In the genomic region with DNA sequence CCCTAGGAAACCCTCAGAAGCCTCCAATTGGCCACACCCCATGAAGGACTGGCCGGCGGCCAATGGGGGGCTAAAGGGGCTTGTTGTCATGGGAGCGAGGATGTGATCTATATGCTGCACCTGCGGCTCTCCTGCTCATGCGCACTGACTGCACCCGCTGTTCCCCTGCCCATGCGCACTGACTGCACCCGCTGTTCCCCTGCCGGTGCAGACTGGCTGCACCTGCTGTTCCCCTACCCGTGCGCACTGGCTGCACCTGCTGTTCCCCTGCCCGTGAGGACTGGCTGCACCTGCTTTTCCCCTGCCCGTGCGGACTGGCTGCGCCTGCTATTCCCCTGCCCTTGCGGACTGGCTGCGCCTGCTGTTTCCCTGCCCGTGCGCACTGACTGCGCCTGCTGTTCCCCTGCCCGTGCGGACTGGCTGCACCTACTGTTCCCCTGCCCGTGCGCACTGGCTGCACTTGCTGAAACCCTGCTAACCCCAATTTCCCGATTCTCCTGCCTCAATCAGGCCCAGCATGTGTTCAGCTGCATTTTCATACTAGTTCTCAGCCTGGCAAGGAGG, we compare ENCODE assay signal across 9 cellular contexts. TPM values are rescaled to one million over a fixed set of nuclear protein-coding genes. Genes with fewer than 3 reads are reported as not detected.
A peak's percentile ranks its signal among the peaks of the same experiment; 100 is the strongest.
DNase-seq lines count a peak whose midpoint lies in the region; TF ChIP-seq lines count a peak whose summit lies in the region.
"Had no signal": no experiment of that assay in that cellular context is flagged by ENCODE, and none has a peak within 500 bp of the region (broad histone marks: within the 10 kb centered on the region; RNA-seq: fewer than 3 reads in every experiment).

No MANE protein-coding gene starts in this region.

- H3K27me3 Mint-ChIP-seq in HFFc6 (ENCODE audit: insufficient read depth) (peaks cover 42% of the 10 kb centered on the region), brain (peaks cover 9% of the 10 kb centered on the region)

- H2BK15ac ChIP-seq in mesendoderm (replicated peaks; ENCODE audit: low read depth): no peak overlapping the region

- H4K5ac ChIP-seq in mesendoderm (ENCODE audit: low read length): no peak overlapping the region

- H4K8ac ChIP-seq in mesendoderm (ENCODE audit: low read depth, low read length): no peak overlapping the region

- H3K4me1 ChIP-seq in mesendoderm (ENCODE audit: control insufficient read depth, low read depth, low read length): peaks cover 1% of the 10 kb centered on the region
- H3K4me1 ChIP-seq: SJSA1 had no signal

- H2AK5ac ChIP-seq in mesendoderm (ENCODE audit: low read length): no peak overlapping the region

- no peak overlapping the region for H3K4ac ChIP-seq in mesendoderm (ENCODE audit: low read depth, low read length)

- no CpG with 5 or more reads among the region's 25 CpGs for WGBS in mesendoderm (ENCODE audit: extremely low coverage, insufficient coverage, low lambda C conversion rate)

- H3K27ac Mint-ChIP-seq in HFFc6 (no peak overlapping the region), brain (peak overlapping the region in 4 of 5 experiments; percentile 58 to 91 (median 89))

- no peak overlapping the region for H3K27ac ChIP-seq in mesendoderm (ENCODE audit: low read depth, low read length)
- H3K27ac ChIP-seq: SJSA1 had no signal

- no peaks in the 10 kb centered on the region for H3K36me3 ChIP-seq in mesendoderm (ENCODE audit: control insufficient read depth, insufficient read depth, low read length)
- H3K36me3 ChIP-seq: SJSA1 had no signal

- H3K56ac ChIP-seq in mesendoderm (ENCODE audit: low read length): no peak overlapping the region

- peak overlapping the region; percentile 3 for H3K4me2 ChIP-seq in mesendoderm (ENCODE audit: low read length)

- H3K18ac ChIP-seq in mesendoderm (ENCODE audit: low read length): no peak overlapping the region

- no peak for DNase-seq in HFFc6
- peak; percentile 100 for DNase-seq in NCI-H1105 (lab: John Stamatoyannopoulos, UW)
- DNase-seq in T-helper 2 cell: peak in 4 of 5 experiments; percentile 13 to 82 (median 33)
- peak; percentile 92 for DNase-seq in mesendoderm
- peak; percentile 38 for DNase-seq in stimulated activated CD8-positive, alpha-beta memory T cell treated with anti-CD3 and anti-CD28 coated beads, Interleukin-7, amount 100 ng/mL, for 24 hours (ENCODE audit: low read depth)
- DNase-seq in amniotic stem cell (lab: John Stamatoyannopoulos, UW): no peak

- H3K9me3 Mint-ChIP-seq in HFFc6 (no peaks in the 10 kb centered on the region), brain (peaks cover 4 to 12% (median 6%) of the 10 kb centered on the region in 5 experiments)

- H2BK120ac ChIP-seq in mesendoderm (ENCODE audit: low read depth, low read length): no peak overlapping the region

- H3K79me1 ChIP-seq in mesendoderm (ENCODE audit: low read length): no peaks in the 10 kb centered on the region

- H3K36me3 Mint-ChIP-seq in HFFc6 (ENCODE audit: low read depth) (no peaks in the 10 kb centered on the region), brain (peaks cover 3% of the 10 kb centered on the region)

- H3K4me3 Mint-ChIP-seq in HFFc6: peak overlapping the region; percentile 13; the same call in 1 of the 2 replicates
- peak overlapping the region; percentile 84 to 90 (median 85) for H3K4me3 Mint-ChIP-seq in brain

- H3K4me3 ChIP-seq in GM08714 (ENCODE audit: low read length) (peak overlapping the region; percentile 44; the same call in 1 of the 2 replicates), mesendoderm (ENCODE audit: low read length) (no peak overlapping the region)
- H3K4me3 ChIP-seq: SJSA1 had no signal

- H3K23ac ChIP-seq in mesendoderm (ENCODE audit: low read length): no peak overlapping the region

- H3K4me1 Mint-ChIP-seq in HFFc6 (ENCODE audit: low read depth) (peaks cover 4% of the 10 kb centered on the region; the same call in 1 of the 2 replicates), brain (peaks cover 38% of the 10 kb centered on the region)

- peaks cover 3% of the 10 kb centered on the region for H3K27me3 ChIP-seq in mesendoderm (ENCODE audit: insufficient read depth, low read length, poor library complexity)

- TF ChIP-seq CTCF in HFFc6 (IDR thresholded peaks at IDR 0.05) (no peak), brain (conservative IDR thresholded peaks at IDR 0.05) (no peak)

- H3K9ac ChIP-seq in mesendoderm (ENCODE audit: low read length): no peak overlapping the region

- no peaks in the 10 kb centered on the region for H3K79me2 ChIP-seq in mesendoderm (ENCODE audit: control insufficient read depth, insufficient read depth, low read length)

- no peak overlapping the region for H2BK5ac ChIP-seq in mesendoderm (ENCODE audit: low read length)

RNA-seq across cellular contexts. Expression of gene MCCC1, which starts 16.8 kb away (rescaled TPM):
- 10 to 100 TPM; 15.1 to 21.2 (median 16.1) TPM for total RNA-seq in HFFc6 (2021; fragmentation: NEBNext Ultra II Directional; extraction: Animal tissue kit (Norgen Biotek cat#: 25700))
- 23.0 TPM for polyA plus RNA-seq in brain (ENCODE audit: insufficient read depth, low read depth, low replicate concordance)
- 7.2 TPM for polyA plus RNA-seq in mesendoderm (2013, experiment 1 of 2)
- polyA plus RNA-seq in mesendoderm (2013, experiment 2 of 2): 7.9 TPM

RNA-seq across cellular contexts. Expression of gene LAMP3, which starts 46.4 kb away (rescaled TPM):
- total RNA-seq in HFFc6 (2021; fragmentation: NEBNext Ultra II Directional; extraction: Animal tissue kit (Norgen Biotek cat#: 25700)): under 1 TPM in 1 of 6 experiments, not detected in 5; 0.06 TPM
- 1.9 TPM for polyA plus RNA-seq in brain (ENCODE audit: insufficient read depth, low read depth, low replicate concordance)
- 0.95 TPM for polyA plus RNA-seq in mesendoderm (2013, experiment 1 of 2)
- polyA plus RNA-seq in mesendoderm (2013, experiment 2 of 2): 1.3 TPM
- total RNA-seq: SJSA1 had no signal

Comparison
In these comparisons a context has a peak if more than half of its experiments do, and no peak if none do; other contexts are left out.
1. DNase-seq: peak in NCI-H1105 (single experiment), T-helper 2 cell (4 of 5), mesendoderm (single experiment) and stimulated activated CD8-positive, alpha-beta memory T cell treated with anti-CD3 and anti-CD28 coated beads, Interleukin-7, amount 100 ng/mL, for 24 hours (single experiment); none in HFFc6 (single experiment) and amniotic stem cell (single experiment).